ENCODE assay signal across 21 cellular contexts in the genomic region with DNA sequence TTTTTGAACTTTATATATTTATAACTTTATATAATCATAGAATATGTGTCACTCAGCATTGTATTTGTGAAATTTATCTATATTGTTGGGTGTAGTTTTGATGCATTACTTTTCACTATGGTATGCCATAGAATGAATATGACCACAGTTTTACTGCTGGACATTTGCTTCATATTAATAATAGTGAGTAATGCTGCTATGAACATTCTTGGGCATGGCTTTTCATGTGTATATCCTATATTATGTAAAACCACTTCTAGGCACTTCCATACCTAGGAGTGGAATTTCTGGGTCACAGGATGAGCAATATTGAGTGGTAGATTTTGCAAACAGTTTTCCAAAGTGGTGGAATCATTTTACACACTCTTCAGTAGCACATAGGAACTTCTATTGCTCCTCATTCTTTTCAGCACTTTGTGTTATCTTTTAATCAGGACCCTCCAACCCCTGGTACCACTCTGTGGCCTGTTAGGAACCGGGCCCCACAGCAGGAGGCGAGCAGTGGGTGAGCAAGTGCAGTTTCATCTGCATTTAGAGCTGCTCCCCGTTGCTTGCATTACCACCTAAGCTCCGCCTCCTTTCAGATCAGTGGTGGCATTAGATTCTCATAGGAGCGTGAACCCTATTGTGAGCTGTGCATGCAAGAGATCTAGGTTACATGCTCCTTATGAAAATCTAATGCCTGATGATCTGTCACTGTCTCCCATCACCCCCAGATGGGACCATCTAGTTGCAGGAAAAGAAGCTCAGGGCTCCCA.
"Had no signal": no experiment of that assay in that cellular context is flagged by ENCODE, and none has a peak within 500 bp of the region (broad histone marks: within the 10 kb centered on the region; RNA-seq: fewer than 3 reads in every experiment).

No MANE protein-coding gene starts in this region.

- ATAC-seq: activated CD8-positive, alpha-beta T cell treated with anti-CD3 and anti-CD28 coated beads for 36 hours; left ventricle myocardium superior; natural killer cell treated with Interleukin-12 subunit alpha and Interleukin-12 subunit beta and Interleukin-15 and Interleukin-18, amount 100 ng/mL, for 72 hours had no signal

- DNase-seq: activated B cell treated with CpG ODN at 0.5 μM for 24 hours; activated CD4-positive, alpha-beta T cell treated with anti-CD3 and anti-CD28 coated beads for 48 hours; activated CD8-positive, alpha-beta memory T cell treated with anti-CD3 and anti-CD28 coated beads, Interleukin-2, amount 50 U/mL, for 4 hours; activated CD8-positive, alpha-beta T cell treated with anti-CD3 and anti-CD28 coated beads for 36 hours; activated gamma-delta T cell treated with Interleukin-2 at 50 U/mL for 16 hours; activated naive CD8-positive, alpha-beta T cell treated with anti-CD3 and anti-CD28 coated beads for 36 hours; amygdala; brain microvascular endothelial cell; cerebellar nuclear complex; effector CD8-positive, alpha-beta T cell; hippocampal formation; kidney glomerular epithelial cell; left ventricle myocardium superior; mesendoderm; stimulated activated CD4-positive, alpha-beta T cell treated with anti-CD3 and anti-CD28 coated beads, Interleukin-12 subunit alpha, Interleukin-12 subunit beta, amount 100 ng/mL, for 4 hours; stimulated activated CD4-positive, alpha-beta T cell treated with anti-CD3 and anti-CD28 coated beads, Interleukin-2, amount 100 ng/mL, for 24 hours; stomach; T-helper 2 cell; testis; uterus had no signal
